33 cellular contexts compared by ENCODE assay signal in genomic region chr2:214601852-214602251, GRCh38.
"Had no signal": no experiment of that assay in that cellular context is flagged by ENCODE, and none has a peak within 500 bp of the region (broad histone marks: within the 10 kb centered on the region; RNA-seq: fewer than 3 reads in every experiment).

No MANE protein-coding gene starts in this region.

- DNase-seq: activated effector memory CD4-positive, alpha-beta T cell treated with anti-CD3 and anti-CD28 coated beads, Interleukin-2, amount 50 U/mL, for 16 hours; activated effector memory CD4-positive, alpha-beta T cell treated with Interleukin-2 at 50 U/mL for 16 hours; activated gamma-delta T cell; activated gamma-delta T cell treated with Interleukin-2 at 50 U/mL for 16 hours; activated naive CD4-positive, alpha-beta T cell; activated naive CD4-positive, alpha-beta T cell treated with anti-CD3 and anti-CD28 coated beads for 36 hours; activated naive CD4-positive, alpha-beta T cell treated with anti-CD3 and anti-CD28 coated beads, Interleukin-2, amount 10 ng/mL, durations not matched to agents 7 days and 5 days; activated naive CD4-positive, alpha-beta T cell treated with anti-CD3 and anti-CD28 coated beads, Interleukin-2, amount 50 U/mL, for 16 hours; activated naive CD4-positive, alpha-beta T cell treated with Interleukin-2 at 50 U/mL for 16 hours; activated naive CD8-positive, alpha-beta T cell treated with anti-CD3 and anti-CD28 coated beads for 36 hours; activated naive CD8-positive, alpha-beta T cell treated with anti-CD3 and anti-CD28 coated beads, Interleukin-2, amount 10 ng/mL, durations not matched to agents 7 days and 5 days; activated naive CD8-positive, alpha-beta T cell treated with anti-CD3 and anti-CD28 coated beads, Interleukin-2, amount 50 U/mL, for 24 hours; activated T-cell treated with anti-CD3 and anti-CD28 coated beads, Interleukin-2, amount 50 U/mL, for 1 hour; activated T-cell treated with anti-CD3 and anti-CD28 coated beads, Interleukin-2, amount 50 U/mL, for 24 hours; activated T-cell treated with anti-CD3 and anti-CD28 coated beads, Interleukin-2, amount 50 U/mL, for 4 hours; activated T-cell treated with anti-CD3 and anti-CD28 coated beads, Interleukin-2, amount 50 U/mL, for 48 hours; activated T-cell treated with anti-CD3 and anti-CD28 coated beads, Interleukin-2, amount 50 U/mL, for 72 hours; adrenal gland; amniotic stem cell; amygdala; anterior cingulate cortex; aorta; brain microvascular endothelial cell; caudate nucleus; central memory CD4-positive, alpha-beta T cell; cerebellar nuclear complex had no signal

- H3K9me3 ChIP-seq: adrenal gland, ascending aorta, breast epithelium had no signal

- H3K36me3 ChIP-seq: adrenal gland, ascending aorta, brain microvascular endothelial cell, breast epithelium, cardiac muscle cell had no signal

- H3K4me3 ChIP-seq: adrenal gland, ascending aorta, breast epithelium, cardiac muscle cell had no signal

- ATAC-seq: activated naive CD4-positive, alpha-beta T cell treated with anti-CD3 and anti-CD28 coated beads, Interleukin-2, amount 50 U/mL, for 72 hours; activated naive CD8-positive, alpha-beta T cell treated with anti-CD3 and anti-CD28 coated beads, Interleukin-2, amount 50 U/mL, for 24 hours; activated T-cell treated with anti-CD3 and anti-CD28 coated beads, Interleukin-2, amount 50 U/mL, for 4 hours; activated T-cell treated with anti-CD3 and anti-CD28 coated beads, Interleukin-2, amount 50 U/mL, for 72 hours; activated T-helper 17 cell treated with anti-CD3 and anti-CD28 coated beads, Interleukin-2, amount 50 U/mL, for 72 hours had no signal

- H3K27me3 ChIP-seq: adrenal gland, ascending aorta, brain microvascular endothelial cell, breast epithelium, cardiac muscle cell had no signal

- H3K4me1 ChIP-seq: adrenal gland, ascending aorta, breast epithelium had no signal

- FAIRE-seq: astrocyte, bronchial epithelial cell had no signal

- H3K27ac ChIP-seq: adrenal gland, ascending aorta, brain microvascular endothelial cell, breast epithelium, cardiac muscle cell had no signal
